Comparison of ENCODE assay signal across 26 cellular contexts in the genomic region with DNA sequence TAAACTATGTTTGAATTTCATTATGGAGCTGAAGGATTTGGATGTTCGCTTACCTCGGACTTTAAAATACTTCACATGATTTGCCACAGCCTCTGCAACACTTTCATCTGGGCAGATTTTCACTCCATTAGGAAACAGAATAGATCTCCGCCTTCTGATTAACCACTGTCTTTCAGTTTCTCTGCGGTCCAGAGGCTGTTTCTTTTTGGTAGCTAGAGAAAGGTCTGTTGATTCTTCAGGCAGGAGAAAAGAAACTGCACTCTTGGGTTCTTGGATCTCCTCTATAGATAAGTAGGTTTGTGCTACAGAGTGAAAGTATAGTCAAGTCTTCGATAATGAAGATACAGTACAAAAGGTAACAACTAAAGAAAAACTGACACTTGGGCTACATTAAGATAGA. TPM values are rescaled to one million over a fixed set of nuclear protein-coding genes. Genes with fewer than 3 reads are reported as not detected.
"Had no signal": no experiment of that assay in that cellular context is flagged by ENCODE, and none has a peak within 500 bp of the region (broad histone marks: within the 10 kb centered on the region; RNA-seq: fewer than 3 reads in every experiment).

No MANE protein-coding gene starts in this region.

- H3K4me1 Mint-ChIP-seq: activated naive CD4-positive, alpha-beta T cell treated with anti-CD3 and anti-CD28 coated beads, Interleukin-2, amount 50 U/mL, for 24 hours; T-cell had no signal

- DNase-seq: activated CD4-positive, alpha-beta T cell treated with anti-CD3 and anti-CD28 coated beads for 4 hours; activated CD8-positive, alpha-beta memory T cell treated with anti-CD3 and anti-CD28 coated beads, Interleukin-2, amount 50 U/mL, for 48 hours; activated CD8-positive, alpha-beta T cell treated with anti-CD3 and anti-CD28 coated beads for 36 hours; activated T-cell treated with anti-CD3 and anti-CD28 coated beads, Interleukin-2, amount 50 U/mL, for 1 hour; aorta; caudate nucleus; KBM-7; MV-4-11; NCI-H1092 treated with DMSO at 0.1 percent for 48 hours; NCI-H1417 treated with DMSO at 0.1 percent for 48 hours; NCI-H1694; NCI-H2029 treated with DMSO at 0.1 percent for 48 hours; NCI-H524; NCI-H748 treated with DMSO at 0.1 percent for 48 hours; NK-92 treated with Interleukin-12 subunit alpha and Interleukin-12 subunit beta, amount 100 ng/mL, for 24 hours; OCI-M1; RPMI8226; T-cell; T-helper 2 cell; T1000 had no signal

- ATAC-seq: activated CD4-positive, CD25-positive, alpha-beta regulatory T cell treated with anti-CD3 and anti-CD28 coated beads, Interleukin-2, amount 50 U/mL, for 24 hours; activated CD8-positive, alpha-beta T cell treated with anti-CD3 and anti-CD28 coated beads for 36 hours; Panc1; Right ventricle myocardium inferior; T-cell had no signal

- H3K9me3 Mint-ChIP-seq: activated CD8-positive, alpha-beta T cell treated with anti-CD3 and anti-CD28 coated beads for 36 hours; activated naive CD4-positive, alpha-beta T cell treated with anti-CD3 and anti-CD28 coated beads, Interleukin-2, amount 50 U/mL, for 24 hours; T-cell had no signal

- H3K9me3 ChIP-seq: breast epithelium had no signal

- H3K36me3 ChIP-seq: breast epithelium had no signal

- H3K4me3 Mint-ChIP-seq: activated CD8-positive, alpha-beta T cell treated with anti-CD3 and anti-CD28 coated beads for 36 hours; activated naive CD4-positive, alpha-beta T cell treated with anti-CD3 and anti-CD28 coated beads, Interleukin-2, amount 50 U/mL, for 24 hours; T-cell had no signal

- H3K27me3 ChIP-seq: breast epithelium had no signal

- H3K27ac Mint-ChIP-seq: activated CD8-positive, alpha-beta T cell treated with anti-CD3 and anti-CD28 coated beads for 36 hours; activated naive CD4-positive, alpha-beta T cell treated with anti-CD3 and anti-CD28 coated beads, Interleukin-2, amount 50 U/mL, for 24 hours; T-cell had no signal

- H3K36me3 Mint-ChIP-seq: activated naive CD4-positive, alpha-beta T cell treated with anti-CD3 and anti-CD28 coated beads, Interleukin-2, amount 50 U/mL, for 24 hours had no signal

- H3K4me3 ChIP-seq: breast epithelium, SK-N-MC had no signal

- H3K27ac ChIP-seq: breast epithelium, SK-N-MC had no signal

- H3K27me3 Mint-ChIP-seq: activated CD8-positive, alpha-beta T cell treated with anti-CD3 and anti-CD28 coated beads for 36 hours; activated naive CD4-positive, alpha-beta T cell treated with anti-CD3 and anti-CD28 coated beads, Interleukin-2, amount 50 U/mL, for 24 hours; T-cell had no signal

- H3K4me1 ChIP-seq: breast epithelium had no signal

RNA-seq across cellular contexts. Expression of gene IMPG2, which starts 0.8 kb away (rescaled TPM):
- polyA plus RNA-seq: aorta had no signal
